In genomic region chr11:60860943-60861342, GRCh38 we compare ENCODE assay signal across 1 cellular context.
TF ChIP-seq lines count a peak whose summit lies in the region.

No MANE protein-coding gene starts in this region.

TF ChIP-seq in H1, 55 proteins besides CTCF, POLR2A, EP300 and RAD21:
- TF ChIP-seq USF2 (IDR thresholded peaks at IDR 0.05; ENCODE audit: low read length) = no peak
- no peak for TF ChIP-seq SP4 (IDR thresholded peaks at IDR 0.05; ENCODE audit: low read length)
- no peak for TF ChIP-seq MAFK (IDR thresholded peaks at IDR 0.05; ENCODE audit: low read depth, low read length)
- no peak for TF ChIP-seq KDM5A (IDR thresholded peaks at IDR 0.05; ENCODE audit: low read length)
- no peak for TF ChIP-seq CTBP2 (IDR thresholded peaks at IDR 0.05; ENCODE audit: borderline replicate concordance, insufficient read depth, insufficient read length, low read length)
- TF ChIP-seq TEAD4 (IDR thresholded peaks at IDR 0.05; ENCODE audit: low read depth, low read length) = no peak
- TF ChIP-seq CBX8 (IDR thresholded peaks at IDR 0.05; ENCODE audit: borderline replicate concordance, low read depth, low read length) = no peak
- no peak for TF ChIP-seq FOSL1 (IDR thresholded peaks at IDR 0.05; ENCODE audit: insufficient read depth, low read depth, low read length)
- no peak for TF ChIP-seq PHF8 (conservative IDR thresholded peaks at IDR 0.05; ENCODE audit: low read depth, low read length)
- TF ChIP-seq TBP (IDR thresholded peaks at IDR 0.05; ENCODE audit: low read depth, low read length) = no peak
- TF ChIP-seq YY1 (IDR thresholded peaks at IDR 0.05; ENCODE audit: low read depth, low read length) = no peak
- TF ChIP-seq HDAC2 (IDR thresholded peaks at IDR 0.05; ENCODE audit: borderline replicate concordance in 1 of 2, low read depth in 2 of 2, low read length in 2 of 2) = no peak
- TF ChIP-seq BACH1 (IDR thresholded peaks at IDR 0.05; ENCODE audit: low read length) = no peak
- TF ChIP-seq ATF3 (IDR thresholded peaks at IDR 0.05; ENCODE audit: insufficient read depth, low read depth, low read length) = no peak
- no peak for TF ChIP-seq ASH2L (IDR thresholded peaks at IDR 0.05; ENCODE audit: low read length)
- no peak for TF ChIP-seq SP1 (IDR thresholded peaks at IDR 0.05; ENCODE audit: low read depth, low read length)
